Comparison of ENCODE assay signal across 18 cellular contexts in the genomic region with DNA sequence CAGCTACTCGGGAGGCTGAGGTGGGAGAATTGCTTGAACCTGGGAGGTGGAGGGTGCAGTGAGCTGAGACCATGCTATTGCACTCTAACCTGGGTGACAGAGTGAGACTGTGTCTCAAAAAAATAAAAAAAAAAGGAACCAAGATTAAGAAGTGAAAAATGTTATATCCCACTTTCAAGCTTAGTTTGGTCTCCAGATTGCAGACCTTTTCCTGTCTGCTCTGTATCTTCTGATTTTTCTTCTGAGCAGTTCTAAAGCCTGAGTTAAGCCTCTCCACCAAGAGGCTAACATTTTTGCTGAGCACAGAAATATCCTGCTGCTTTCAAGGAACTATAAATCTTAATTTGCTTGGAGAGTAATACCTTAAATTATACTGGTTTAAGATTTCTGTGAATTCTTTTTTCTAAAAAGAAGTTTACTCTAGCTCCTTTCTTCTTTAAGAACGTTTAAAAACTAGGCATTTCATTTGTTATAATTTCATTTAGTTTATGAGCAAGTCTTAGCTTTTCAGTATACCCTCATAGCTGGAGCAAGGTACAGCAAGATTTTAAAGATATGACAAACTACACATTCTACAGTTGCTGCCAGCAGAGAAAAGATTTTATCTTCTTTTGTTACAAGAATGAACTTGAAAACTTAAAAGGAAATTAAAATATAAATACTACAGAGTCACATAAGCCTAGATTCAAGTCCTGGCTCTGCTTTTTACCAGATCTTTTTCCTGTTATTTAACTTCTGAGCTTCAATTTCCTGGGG. TPM values are rescaled to one million over a fixed set of nuclear protein-coding genes. Genes with fewer than 3 reads are reported as not detected.
DNase-seq lines count a peak whose midpoint lies in the region; ATAC-seq and TF ChIP-seq lines count a peak whose summit lies in the region.
"Had no signal": no experiment of that assay in that cellular context is flagged by ENCODE, and none has a peak within 500 bp of the region (broad histone marks: within the 10 kb centered on the region; RNA-seq: fewer than 3 reads in every experiment).

No MANE protein-coding gene starts in this region.

- H3K4me3 ChIP-seq in A673 (ENCODE audit: low read depth, low read length, poor library complexity, severe bottlenecking) (no peak overlapping the region), OCI-LY7 (ENCODE audit: low read depth, low read length, poor library complexity, severe bottlenecking) (no peak overlapping the region), lower lobe of right lung (no peak overlapping the region)
- H3K4me3 ChIP-seq: left lung, right lobe of liver, upper lobe of left lung had no signal

- no peaks in the 10 kb centered on the region for H3K36me3 ChIP-seq in A673 (ENCODE audit: insufficient read depth, low read length, poor library complexity, severe bottlenecking)
- H3K36me3 ChIP-seq in OCI-LY7 (ENCODE audit: insufficient read depth, low read length): no peaks in the 10 kb centered on the region
- H3K36me3 ChIP-seq in lower lobe of right lung: no peaks in the 10 kb centered on the region
- H3K36me3 ChIP-seq: left lung, right lobe of liver, upper lobe of left lung had no signal

- peak; percentile 61 for ATAC-seq in GM18517 (IDR thresholded peaks at IDR 0.05; ENCODE audit: unreplicated experiment)
- no peak for ATAC-seq in lower lobe of right lung
- no peak for ATAC-seq in GM21381 (IDR thresholded peaks at IDR 0.05; ENCODE audit: unreplicated experiment)
- ATAC-seq: activated CD8-positive, alpha-beta T cell treated with anti-CD3 and anti-CD28 coated beads for 36 hours; CD8-positive, alpha-beta T cell; right lobe of liver; stimulated activated naive CD8-positive, alpha-beta T cell treated with anti-CD3 and anti-CD28 coated beads, Interleukin-15, Interleukin-2, amounts not matched to agents 100 U/mL and 50 U/mL, for 24 hours had no signal

- CTCF ChIA-PET in A673 (lab: Charles Lee): no interaction called here
- CTCF ChIA-PET in OCI-LY7 (lab: Charles Lee; ENCODE audit: unreplicated experiment): no interaction called here

- H2AFZ ChIP-seq in OCI-LY7 (ENCODE audit: low read length): no peak overlapping the region

- intact Hi-C loops in A673 (cut with micrococcal nuclease; ENCODE audit: unreplicated experiment) (no loop called here), OCI-LY7 (cut with micrococcal nuclease; ENCODE audit: unreplicated experiment) (no loop called here), lower lobe of right lung (cut with DNase I) (no loop called here)

- no peaks in the 10 kb centered on the region for H3K79me2 ChIP-seq in OCI-LY7 (ENCODE audit: insufficient read depth, low read depth, low read length)

- BruUV-seq in A673 (replicated peaks; lab: Mats Ljungman, UMichigan): no TSS peak
- no TSS peak for BruUV-seq in OCI-LY7 (replicated peaks; lab: Mats Ljungman, UMichigan)

- peak overlapping the region; percentile 44 for H3K27ac ChIP-seq in A673 (ENCODE audit: low read depth, low read length, poor library complexity, severe bottlenecking)
- H3K27ac ChIP-seq in OCI-LY7 (ENCODE audit: low read depth, low read length, poor library complexity, severe bottlenecking): no peak overlapping the region
- H3K27ac ChIP-seq in lower lobe of right lung: peak overlapping the region; percentile 3
- H3K27ac ChIP-seq: foreskin keratinocyte, right lobe of liver had no signal

- H3K9me3 ChIP-seq in A673 (ENCODE audit: low read depth, low read length, poor library complexity, severe bottlenecking): no peaks in the 10 kb centered on the region
- no peaks in the 10 kb centered on the region for H3K9me3 ChIP-seq in OCI-LY7 (ENCODE audit: low read length)
- no peaks in the 10 kb centered on the region for H3K9me3 ChIP-seq in lower lobe of right lung
- H3K9me3 ChIP-seq: left lung, right lobe of liver, upper lobe of left lung had no signal

- H3K4me1 ChIP-seq in A673 (ENCODE audit: insufficient read depth, low read length, poor library complexity, severe bottlenecking): peaks cover 25% of the 10 kb centered on the region
- H3K4me1 ChIP-seq in OCI-LY7 (ENCODE audit: insufficient read depth, low read length, poor library complexity, severe bottlenecking): peaks cover 6% of the 10 kb centered on the region
- H3K4me1 ChIP-seq in lower lobe of right lung: peaks cover 10% of the 10 kb centered on the region
- H3K4me1 ChIP-seq: right lobe of liver had no signal

- peak overlapping the region; percentile 17; the same call in 1 of the 2 replicates for H3K4me2 ChIP-seq in OCI-LY7 (ENCODE audit: low read length)

- DNase-seq in A673 (ENCODE audit: low spot score) (peak; percentile 59), OCI-LY7 (ENCODE audit: low spot score) (peak; percentile 37), lower lobe of right lung (no peak), NCI-H1092 (lab: John Stamatoyannopoulos, UW) (no peak), DMS79 (lab: John Stamatoyannopoulos, UW) (no peak)
- DNase-seq in stimulated activated CD4-positive, alpha-beta T cell treated with anti-CD3 and anti-CD28 coated beads, Interleukin-15, amount 100 ng/mL, for 24 hours: no peak
- DNase-seq: activated CD8-positive, alpha-beta T cell treated with anti-CD3 and anti-CD28 coated beads for 36 hours; activated T-cell treated with anti-CD3 and anti-CD28 coated beads, Interleukin-2, amount 50 U/mL, for 48 hours; CD8-positive, alpha-beta T cell; DMS79 treated with DMSO at 0.1 percent for 48 hours; left lung; NCI-H748 treated with DMSO at 0.1 percent for 48 hours; right lobe of liver; stimulated activated naive CD8-positive, alpha-beta T cell treated with anti-CD3 and anti-CD28 coated beads, Interleukin-15, Interleukin-2, amounts not matched to agents 100 U/mL and 50 U/mL, for 24 hours; upper lobe of left lung had no signal

- no peaks in the 10 kb centered on the region for H3K27me3 ChIP-seq in A673 (replicated peaks; ENCODE audit: insufficient read depth, low read depth, low read length, poor library complexity)
- H3K27me3 ChIP-seq in lower lobe of right lung (ENCODE audit: low read depth): no peaks in the 10 kb centered on the region
- H3K27me3 ChIP-seq: foreskin keratinocyte, left lung, right lobe of liver, upper lobe of left lung had no signal

- H3K9me2 ChIP-seq in OCI-LY7 (ENCODE audit: insufficient read depth, low read length): no peaks in the 10 kb centered on the region

- H4K20me1 ChIP-seq in OCI-LY7 (ENCODE audit: insufficient read depth, low read length): no peaks in the 10 kb centered on the region

- TF ChIP-seq CTCF in A673 (conservative IDR thresholded peaks at IDR 0.05; ENCODE audit: low read depth, low read length) (no peak), OCI-LY7 (conservative IDR thresholded peaks at IDR 0.05; ENCODE audit: low read length) (no peak), lower lobe of right lung (IDR thresholded peaks at IDR 0.05) (no peak)

- POLR2A ChIA-PET in A673 (lab: Charles Lee; ENCODE audit: low non-redundant PET): no interaction called here
- POLR2A ChIA-PET in OCI-LY7 (lab: Charles Lee): interaction anchor here (0.5 to 1.6 kb wide), 4 partner anchors 42 to 1452 kb away, joined by 3 to 4 read pairs (median 4); no protein-coding TSS in a partner anchor

RNA-seq across cellular contexts. Expression of gene GARNL3, which starts 55.0 kb away (rescaled TPM):
- total RNA-seq in A673 (2021): 7.8 and 11.3 TPM in 2 replicates
- total RNA-seq in OCI-LY7 (2014; rRNA removed; shearing (Covaris generic)): 17.2 and 21.1 TPM in 2 replicates
- total RNA-seq in OCI-LY7 (2022): 16.1 and 23.2 TPM in 2 replicates
- 7.8 TPM for total RNA-seq in lower lobe of right lung

Comparison
In these comparisons a context has a peak if more than half of its experiments do, and no peak if none do; other contexts are left out.
1. DNase-seq: peak in A673 (single experiment) and OCI-LY7 (single experiment); none in lower lobe of right lung (single experiment), NCI-H1092 (single experiment), stimulated activated CD4-positive, alpha-beta T cell treated with anti-CD3 and anti-CD28 coated beads, Interleukin-15, amount 100 ng/mL, for 24 hours (single experiment) and DMS79 (single experiment).